1 cellular context compared by ENCODE assay signal in genomic region chr11:75810637-75811383, GRCh38.
TF ChIP-seq lines count a peak whose summit lies in the region.

No MANE protein-coding gene starts in this region.

TF ChIP-seq in GM23338, 12 proteins besides CTCF, POLR2A, EP300 and RAD21 (continued from another document):
- TF ChIP-seq, protein P1, sequence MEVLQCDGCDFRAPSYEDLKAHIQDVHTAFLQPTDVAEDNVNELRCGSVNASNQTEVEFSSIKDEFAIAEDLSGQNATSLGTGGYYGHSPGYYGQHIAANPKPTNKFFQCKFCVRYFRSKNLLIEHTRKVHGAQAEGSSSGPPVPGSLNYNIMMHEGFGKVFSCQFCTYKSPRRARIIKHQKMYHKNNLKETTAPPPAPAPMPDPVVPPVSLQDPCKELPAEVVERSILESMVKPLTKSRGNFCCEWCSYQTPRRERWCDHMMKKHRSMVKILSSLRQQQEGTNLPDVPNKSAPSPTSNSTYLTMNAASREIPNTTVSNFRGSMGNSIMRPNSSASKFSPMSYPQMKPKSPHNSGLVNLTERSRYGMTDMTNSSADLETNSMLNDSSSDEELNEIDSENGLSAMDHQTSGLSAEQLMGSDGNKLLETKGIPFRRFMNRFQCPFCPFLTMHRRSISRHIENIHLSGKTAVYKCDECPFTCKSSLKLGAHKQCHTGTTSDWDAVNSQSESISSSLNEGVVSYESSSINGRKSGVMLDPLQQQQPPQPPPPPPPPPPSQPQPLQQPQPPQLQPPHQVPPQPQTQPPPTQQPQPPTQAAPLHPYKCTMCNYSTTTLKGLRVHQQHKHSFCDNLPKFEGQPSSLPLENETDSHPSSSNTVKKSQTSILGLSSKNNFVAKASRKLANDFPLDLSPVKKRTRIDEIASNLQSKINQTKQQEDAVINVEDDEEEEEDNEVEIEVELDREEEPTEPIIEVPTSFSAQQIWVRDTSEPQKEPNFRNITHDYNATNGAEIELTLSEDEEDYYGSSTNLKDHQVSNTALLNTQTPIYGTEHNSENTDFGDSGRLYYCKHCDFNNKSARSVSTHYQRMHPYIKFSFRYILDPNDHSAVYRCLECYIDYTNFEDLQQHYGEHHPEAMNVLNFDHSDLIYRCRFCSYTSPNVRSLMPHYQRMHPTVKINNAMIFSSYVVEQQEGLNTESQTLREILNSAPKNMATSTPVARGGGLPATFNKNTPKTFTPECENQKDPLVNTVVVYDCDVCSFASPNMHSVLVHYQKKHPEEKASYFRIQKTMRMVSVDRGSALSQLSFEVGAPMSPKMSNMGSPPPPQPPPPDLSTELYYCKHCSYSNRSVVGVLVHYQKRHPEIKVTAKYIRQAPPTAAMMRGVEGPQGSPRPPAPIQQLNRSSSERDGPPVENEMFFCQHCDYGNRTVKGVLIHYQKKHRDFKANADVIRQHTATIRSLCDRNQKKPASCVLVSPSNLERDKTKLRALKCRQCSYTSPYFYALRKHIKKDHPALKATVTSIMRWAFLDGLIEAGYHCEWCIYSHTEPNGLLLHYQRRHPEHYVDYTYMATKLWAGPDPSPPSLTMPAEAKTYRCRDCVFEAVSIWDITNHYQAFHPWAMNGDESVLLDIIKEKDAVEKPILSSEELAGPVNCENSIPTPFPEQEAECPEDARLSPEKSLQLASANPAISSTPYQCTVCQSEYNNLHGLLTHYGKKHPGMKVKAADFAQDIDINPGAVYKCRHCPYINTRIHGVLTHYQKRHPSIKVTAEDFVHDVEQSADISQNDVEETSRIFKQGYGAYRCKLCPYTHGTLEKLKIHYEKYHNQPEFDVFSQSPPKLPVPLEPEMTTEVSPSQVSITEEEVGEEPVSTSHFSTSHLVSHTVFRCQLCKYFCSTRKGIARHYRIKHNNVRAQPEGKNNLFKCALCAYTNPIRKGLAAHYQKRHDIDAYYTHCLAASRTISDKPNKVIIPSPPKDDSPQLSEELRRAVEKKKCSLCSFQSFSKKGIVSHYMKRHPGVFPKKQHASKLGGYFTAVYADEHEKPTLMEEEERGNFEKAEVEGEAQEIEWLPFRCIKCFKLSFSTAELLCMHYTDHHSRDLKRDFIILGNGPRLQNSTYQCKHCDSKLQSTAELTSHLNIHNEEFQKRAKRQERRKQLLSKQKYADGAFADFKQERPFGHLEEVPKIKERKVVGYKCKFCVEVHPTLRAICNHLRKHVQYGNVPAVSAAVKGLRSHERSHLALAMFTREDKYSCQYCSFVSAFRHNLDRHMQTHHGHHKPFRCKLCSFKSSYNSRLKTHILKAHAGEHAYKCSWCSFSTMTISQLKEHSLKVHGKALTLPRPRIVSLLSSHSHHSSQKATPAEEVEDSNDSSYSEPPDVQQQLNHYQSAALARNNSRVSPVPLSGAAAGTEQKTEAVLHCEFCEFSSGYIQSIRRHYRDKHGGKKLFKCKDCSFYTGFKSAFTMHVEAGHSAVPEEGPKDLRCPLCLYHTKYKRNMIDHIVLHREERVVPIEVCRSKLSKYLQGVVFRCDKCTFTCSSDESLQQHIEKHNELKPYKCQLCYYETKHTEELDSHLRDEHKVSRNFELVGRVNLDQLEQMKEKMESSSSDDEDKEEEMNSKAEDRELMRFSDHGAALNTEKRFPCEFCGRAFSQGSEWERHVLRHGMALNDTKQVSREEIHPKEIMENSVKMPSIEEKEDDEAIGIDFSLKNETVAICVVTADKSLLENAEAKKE (CRISPR knock-in tag; IDR thresholded peaks at IDR 0.05): no peak
